Comparison of ENCODE assay signal across 25 cellular contexts in the genomic region with DNA sequence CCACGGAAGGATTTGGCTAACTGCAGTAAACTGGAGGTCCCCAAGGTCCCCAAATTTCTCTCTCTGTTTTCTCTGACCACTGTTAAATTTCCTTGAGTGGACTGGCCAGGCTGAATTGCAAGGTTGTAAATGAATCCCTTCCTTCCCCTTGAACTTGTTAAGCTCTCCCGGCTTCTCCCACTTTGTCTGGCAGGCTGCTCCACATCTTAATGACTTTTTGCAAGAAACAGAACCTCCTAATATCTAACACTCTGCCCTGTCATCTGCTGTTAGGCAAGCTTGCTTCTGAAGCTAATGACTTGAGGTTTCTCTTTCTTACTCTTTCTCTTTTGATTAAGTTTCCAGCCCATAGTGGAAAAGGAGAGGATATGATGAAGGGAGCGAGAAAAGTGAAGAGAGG.
DNase-seq lines count a peak whose midpoint lies in the region; ATAC-seq and TF ChIP-seq lines count a peak whose summit lies in the region.
"Had no signal": no experiment of that assay in that cellular context is flagged by ENCODE, and none has a peak within 500 bp of the region (broad histone marks: within the 10 kb centered on the region; RNA-seq: fewer than 3 reads in every experiment).

No MANE protein-coding gene starts in this region.

- H3K27me3 ChIP-seq in Karpas-422 (ENCODE audit: low read length), result no peaks in the 10 kb centered on the region
- H3K27me3 ChIP-seq: dorsolateral prefrontal cortex, uterus had no signal

- H4K20me1 ChIP-seq in Karpas-422 (ENCODE audit: insufficient read depth, low read depth, low read length), result no peaks in the 10 kb centered on the region

- DNase-seq in Karpas-422 (no peak), SK-N-MC (ENCODE audit: low read depth, low spot score) (no peak), fibroblast of the aortic adventitia (ENCODE audit: low read depth) (peak; percentile 30), retina (peak; percentile 16), KG1 (lab: John Stamatoyannopoulos, UW) (no peak)
- DNase-seq: activated CD4-positive, alpha-beta T cell treated with anti-CD3 and anti-CD28 coated beads, Interleukin-2, amount 10 ng/mL, durations not matched to agents 7 days and 5 days; activated gamma-delta T cell; activated naive CD8-positive, alpha-beta T cell treated with anti-CD3 and anti-CD28 coated beads, Interleukin-2, amount 10 ng/mL, durations not matched to agents 7 days and 5 days; activated T-cell treated with anti-CD3 and anti-CD28 coated beads, Interleukin-2, amount 50 U/mL, for 24 hours; dorsolateral prefrontal cortex; EL; glutamatergic neuron; IMR-90; NCI-H1092 treated with DMSO at 0.1 percent for 48 hours; NCI-H1930; NCI-H748 treated with DMSO at 0.1 percent for 48 hours; posterior cingulate gyrus; RPMI8226; stimulated activated CD4-positive, alpha-beta T cell treated with anti-CD3 and anti-CD28 coated beads, Interleukin-15, amount 100 ng/mL, for 24 hours; stimulated activated naive CD4-positive, alpha-beta T cell; uterus had no signal

- H3K9ac ChIP-seq in Karpas-422 (ENCODE audit: low read length) (peak overlapping the region; percentile 23; the same call in 1 of the 2 replicates), SK-N-MC (ENCODE audit: insufficient read length) (no peak overlapping the region)

- TF ChIP-seq CTCF in fibroblast of the aortic adventitia (IDR thresholded peaks at IDR 0.05; ENCODE audit: insufficient read depth, low read length), result no peak

- H3K4me3 ChIP-seq in Karpas-422 (ENCODE audit: low read length), result peak overlapping the region; percentile 39; the same call in 1 of the 2 replicates
- H3K4me3 ChIP-seq in SK-N-MC, result 0 out of 2 replicates have a peak overlapping the region, but pooled peaks have one; percentile 20
- no peak overlapping the region for H3K4me3 ChIP-seq in fibroblast of the aortic adventitia (ENCODE audit: low read depth, low read length)
- H3K4me3 ChIP-seq: dorsolateral prefrontal cortex, lung, thoracic aorta, uterus had no signal

- peak overlapping the region; percentile 67 for H3K4me2 ChIP-seq in Karpas-422 (ENCODE audit: low read depth, low read length, poor library complexity, severe bottlenecking)

- H3K9me3 ChIP-seq in Karpas-422 (ENCODE audit: low read length) (no peaks in the 10 kb centered on the region), SK-N-MC (ENCODE audit: low read depth, low read length) (no peaks in the 10 kb centered on the region)
- H3K9me3 ChIP-seq: thoracic aorta, uterus had no signal

- H3K4me1 ChIP-seq in Karpas-422 (ENCODE audit: low read length), result peaks cover 46% of the 10 kb centered on the region
- H3K4me1 ChIP-seq: uterus had no signal

- H2AFZ ChIP-seq in Karpas-422 (ENCODE audit: low read length), result 0 out of 2 replicates have a peak overlapping the region, but pooled peaks have one; percentile 2

- ATAC-seq in HG03469 (IDR thresholded peaks at IDR 0.05; ENCODE audit: unreplicated experiment) (no peak), HG03097 (IDR thresholded peaks at IDR 0.05; ENCODE audit: low FRiP score, unreplicated experiment) (no peak)

- no peaks in the 10 kb centered on the region for H3K9me2 ChIP-seq in Karpas-422 (replicated peaks; ENCODE audit: insufficient read depth, low read length)

- no peaks in the 10 kb centered on the region for H3K79me2 ChIP-seq in Karpas-422 (ENCODE audit: low read length)

- H3K36me3 ChIP-seq in Karpas-422 (ENCODE audit: insufficient read depth, low read length) (no peaks in the 10 kb centered on the region), SK-N-MC (ENCODE audit: insufficient read depth, low read length) (no peaks in the 10 kb centered on the region)
- H3K36me3 ChIP-seq: thoracic aorta, uterus had no signal

- H3K27ac ChIP-seq in Karpas-422 (ENCODE audit: low read length) (no peak overlapping the region), SK-N-MC (no peak overlapping the region)
- H3K27ac ChIP-seq: dorsolateral prefrontal cortex, thoracic aorta had no signal

Comparison
In these comparisons a context has a peak if more than half of its experiments do, and no peak if none do; other contexts are left out.
1. DNase-seq: peak in fibroblast of the aortic adventitia (single experiment) and retina (single experiment); none in Karpas-422 (single experiment), SK-N-MC (single experiment) and KG1 (single experiment).